In genomic region chr12:8065991-8066594, GRCh38 we compare ENCODE assay signal across 8 cellular contexts. TPM values are rescaled to one million over a fixed set of nuclear protein-coding genes. Genes with fewer than 3 reads are reported as not detected.
DNase-seq lines count a peak whose midpoint lies in the region; ATAC-seq and TF ChIP-seq lines count a peak whose summit lies in the region.

TSS of gene C3AR1 (minus strand) at chr12:8066359. CDS start at chr12:8060185, 6,174 bp downstream.

- H3K9me3 ChIP-seq in RWPE2 (ENCODE audit: severe bottlenecking) (no peaks in the 10 kb centered on the region), left lung (no peaks in the 10 kb centered on the region), thoracic aorta (no peaks in the 10 kb centered on the region)

- ATAC-seq in RWPE2 (ENCODE audit: low read depth) (peak; percentile 36; the same call in 1 of the 3 replicates), left lung (peak; percentile 82), thoracic aorta (ENCODE audit: insufficient number of reproducible peaks, low FRiP score, low read depth) (peak; percentile 32)

- H3K27ac Mint-ChIP-seq in HFFc6: peak within 1 kb of the TSS; percentile 71

- H3K4me1 ChIP-seq in RWPE2 (ENCODE audit: insufficient read depth, poor library complexity, severe bottlenecking): no peaks in the 10 kb centered on the region
- peaks cover 0 to 65% of the 10 kb centered on the region in 2 donors for H3K4me1 ChIP-seq in left lung
- H3K4me1 ChIP-seq in thoracic aorta (ENCODE audit: control insufficient read depth in 1 of 2, low read depth in 2 of 2): no peaks in the 10 kb centered on the region

- intact Hi-C loops in left lung (cut with DNase I): no loop called here

- H3K36me3 Mint-ChIP-seq in HFFc6 (ENCODE audit: low read depth): no peaks in the 10 kb centered on the region

- peak within 1 kb of the TSS; percentile 39; the same call in 1 of the 2 replicates for H3K4me3 Mint-ChIP-seq in HFFc6

- H3K36me3 ChIP-seq in RWPE2 (ENCODE audit: low read depth): no peaks in the 10 kb centered on the region
- no peaks in the 10 kb centered on the region for H3K36me3 ChIP-seq in left lung
- no peaks in the 10 kb centered on the region for H3K36me3 ChIP-seq in thoracic aorta

- TF ChIP-seq CTCF in HFFc6 (IDR thresholded peaks at IDR 0.05) (no peak), RWPE2 (IDR thresholded peaks at IDR 0.05; ENCODE audit: poor library complexity, severe bottlenecking) (no peak), astrocyte of the cerebellum (IDR thresholded peaks at IDR 0.05; ENCODE audit: low read depth, low read length, missing control alignments) (no peak), left lung (IDR thresholded peaks at IDR 0.05) (no peak), thoracic aorta (IDR thresholded peaks at IDR 0.05) (no peak)

- H3K27me3 ChIP-seq in RWPE2 (ENCODE audit: insufficient read depth, poor library complexity, severe bottlenecking) (no peaks in the 10 kb centered on the region), left lung (no peaks in the 10 kb centered on the region), thoracic aorta (replicated peaks; ENCODE audit: insufficient read depth) (no peaks in the 10 kb centered on the region)

- H3K9me3 Mint-ChIP-seq in HFFc6: no peaks in the 10 kb centered on the region

- H3K27ac ChIP-seq in RWPE2 (ENCODE audit: poor library complexity, severe bottlenecking) (no peak within 1 kb of the TSS), left lung (peak within 1 kb of the TSS; percentile 67 to 90), thoracic aorta (peak within 1 kb of the TSS in 1 of 2 donors; percentile 34)

- no peaks in the 10 kb centered on the region; the same call in 1 of the 2 replicates for H3K27me3 Mint-ChIP-seq in HFFc6 (ENCODE audit: insufficient read depth)

- DNase-seq in COLO829 (ENCODE audit: low spot score) (peak; percentile 75), HFFc6 (peak; percentile 69), RWPE2 (ENCODE audit: low spot score) (no peak), astrocyte of the cerebellum (ENCODE audit: low read depth) (peak; percentile 43), left lung (no peak), thoracic aorta (ENCODE audit: low spot score) (no peak), DMS114 treated with DMSO at 0.1 percent for 48 hours (lab: John Stamatoyannopoulos, UW; ENCODE audit: unreplicated experiment) (no peak), NCI-H2029 treated with DMSO at 0.1 percent for 48 hours (lab: John Stamatoyannopoulos, UW) (no peak)

- H3K4me3 ChIP-seq in RWPE2 (ENCODE audit: severe bottlenecking) (no peak within 1 kb of the TSS), astrocyte of the cerebellum (ENCODE audit: low read depth, low read length) (no peak within 1 kb of the TSS), left lung (peak within 1 kb of the TSS in 1 of 2 donors; percentile 42), thoracic aorta (peak within 1 kb of the TSS; percentile 28)

- in situ Hi-C loops in astrocyte of the cerebellum (cut with HindIII; ENCODE audit: low sequenced_read_pairs): no loop called here

- H3K4me1 Mint-ChIP-seq in HFFc6 (ENCODE audit: low read depth): peaks cover 26% of the 10 kb centered on the region

RNA-seq across cellular contexts. Expression of gene C3AR1, which starts in this region (rescaled TPM):
- total RNA-seq in HFFc6 (2021; fragmentation: NEBNext Ultra II Directional; extraction: Animal tissue kit (Norgen Biotek cat#: 25700)): under 1 TPM; 0.38 to 0.85 (median 0.62) TPM
- total RNA-seq in left lung: 10 to 100 TPM; 19.4 to 66.4 TPM
- total RNA-seq in thoracic aorta: 10 to 100 TPM; 21.2 to 25.5 TPM

Comparison
In these comparisons a context has a peak if more than half of its experiments do, and no peak if none do; other contexts are left out.
1. RNA of gene C3AR1 (total RNA-seq): 19.4 to 66.4 TPM in left lung and 21.2 to 25.5 TPM in thoracic aorta; 0.38 to 0.85 TPM in HFFc6; every median in the first group is over 10 times any median in the second.
2. Peak in DNase-seq in HFFc6; RNA of the gene not detected or under 1 TPM.
3. DNase-seq: peak in COLO829 (single experiment) and astrocyte of the cerebellum (single experiment); none in RWPE2 (single experiment), left lung (0 of 2), thoracic aorta (single experiment), DMS114 treated with DMSO at 0.1 percent for 48 hours (single experiment) and NCI-H2029 treated with DMSO at 0.1 percent for 48 hours (single experiment).
4. ATAC-seq: peak in every context shown above with its lines; median percentile 82 in left lung; 36 in RWPE2; 32 in thoracic aorta.